In the genomic region with DNA sequence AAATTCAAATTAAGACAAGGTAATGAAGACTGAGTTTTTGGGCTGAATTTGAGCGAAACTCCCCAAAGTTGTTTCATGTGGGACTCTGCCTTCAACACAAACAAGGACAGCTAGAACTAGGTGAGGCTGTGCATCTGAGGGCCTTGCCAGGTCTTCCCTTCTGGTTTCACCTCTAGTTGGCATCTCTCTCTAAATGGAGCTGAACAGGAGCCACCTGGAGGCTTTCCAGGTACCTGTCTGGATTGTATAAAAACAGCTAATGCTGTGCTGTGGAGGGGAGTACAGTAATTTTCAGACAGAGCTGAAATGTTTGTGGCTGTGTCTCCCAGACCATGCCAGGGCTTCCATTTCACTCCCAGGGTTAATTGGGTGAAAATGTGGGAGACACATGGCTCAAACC, we compare ENCODE assay signal across 25 cellular contexts. TPM values are rescaled to one million over a fixed set of nuclear protein-coding genes. Genes with fewer than 3 reads are reported as not detected.
A peak's percentile ranks its signal among the peaks of the same experiment; 100 is the strongest.
DNase-seq lines count a peak whose midpoint lies in the region; ATAC-seq and TF ChIP-seq lines count a peak whose summit lies in the region.
"Had no signal": no experiment of that assay in that cellular context is flagged by ENCODE, and none has a peak within 500 bp of the region (broad histone marks: within the 10 kb centered on the region; RNA-seq: fewer than 3 reads in every experiment).

No MANE protein-coding gene starts in this region.

- H4K20me1 ChIP-seq in PC-3 (ENCODE audit: low read length), result no peaks in the 10 kb centered on the region

- peaks cover 27% of the 10 kb centered on the region for H3K4me1 ChIP-seq in PC-3 (ENCODE audit: insufficient read depth, low read length)

- H3K4me2 ChIP-seq in PC-3 (ENCODE audit: low read length), result no peak overlapping the region
- H3K4me2 ChIP-seq: A549 had no signal

- H3K9me2 ChIP-seq in PC-3 (replicated peaks; ENCODE audit: low read length), result no peaks in the 10 kb centered on the region

- H3K4me3 ChIP-seq in PC-3 (ENCODE audit: low read length), result no peak overlapping the region
- H3K4me3 ChIP-seq: A549, K562, lower lobe of right lung, spleen had no signal

- no peaks in the 10 kb centered on the region for H3K79me2 ChIP-seq in PC-3 (ENCODE audit: low read length)

- no peak for ATAC-seq in PC-3
- no peak for ATAC-seq in GM18868 (IDR thresholded peaks at IDR 0.05; ENCODE audit: unreplicated experiment)
- ATAC-seq: A549, K562, lower lobe of right lung, Panc1 had no signal

- no peaks in the 10 kb centered on the region for H3K9me3 ChIP-seq in PC-3 (ENCODE audit: low read length)
- H3K9me3 ChIP-seq: A549, lower lobe of right lung, spleen had no signal

- intact Hi-C loops in PC-3 (cut with micrococcal nuclease), result no loop called here

- H3F3A ChIP-seq in PC-3 (ENCODE audit: low read length, unreplicated experiment), result peaks cover 7% of the 10 kb centered on the region

- no peak overlapping the region for H3K27ac ChIP-seq in PC-3 (ENCODE audit: low read length)
- H3K27ac ChIP-seq: A549, brain microvascular endothelial cell, HL-60, lower lobe of right lung, spleen, WERI-Rb-1 had no signal

- DNase-seq in NCI-H526 (lab: John Stamatoyannopoulos, UW), result peak; percentile 6 to 50
- DNase-seq in NCI-H526 treated with DMSO at 0.1 percent for 48 hours (lab: John Stamatoyannopoulos, UW), result no peak
- DNase-seq in PC-3, result peak; percentile 27
- DNase-seq in islet precursor cell, result peak; percentile 54
- DNase-seq in activated CD4-positive, alpha-beta T cell treated with anti-CD3 and anti-CD28 coated beads, Interleukin-2, amount 50 U/mL, for 4 hours, result no peak
- no peak for DNase-seq in DMS 273 (lab: John Stamatoyannopoulos, UW; ENCODE audit: unreplicated experiment)
- no peak for DNase-seq in nucleus accumbens (lab: John Stamatoyannopoulos, UW)
- DNase-seq: activated CD4-positive, alpha-beta T cell treated with anti-CD3 and anti-CD28 coated beads, Interleukin-2, amount 50 U/mL, for 48 hours; activated effector memory CD4-positive, alpha-beta T cell treated with anti-CD3 and anti-CD28 coated beads, Interleukin-2, amount 50 U/mL, for 16 hours; brain microvascular endothelial cell; COR-L47; cortex of kidney; EL; lower lobe of right lung; NCI-H2107; NCI-H524 treated with DMSO at 0.1 percent for 48 hours; spleen; stimulated activated CD4-positive, alpha-beta T cell treated with anti-CD3 and anti-CD28 coated beads, Interleukin-4, amount 100 ng/mL, for 4 hours; T-helper 2 cell; WERI-Rb-1 had no signal

- no peak overlapping the region for H2AFZ ChIP-seq in PC-3 (ENCODE audit: low read length)

- H3K36me3 ChIP-seq in PC-3 (ENCODE audit: low read depth, low read length), result no peaks in the 10 kb centered on the region
- H3K36me3 ChIP-seq: brain microvascular endothelial cell, lower lobe of right lung, spleen, WERI-Rb-1 had no signal

- H3K27me3 ChIP-seq in PC-3 (ENCODE audit: low read length), result no peaks in the 10 kb centered on the region
- H3K27me3 ChIP-seq: brain microvascular endothelial cell, spleen had no signal

- POLR2A ChIA-PET in PC-3 (lab: Charles Lee; ENCODE audit: unreplicated experiment), result no interaction called here

- CTCF ChIA-PET in PC-3 (lab: Charles Lee), result interaction anchor here (0.6 to 0.7 kb wide), 2 partner anchors 28 to 62 kb away, joined by 3 read pairs; no protein-coding TSS in a partner anchor

- TF ChIP-seq CTCF in PC-3 (conservative IDR thresholded peaks at IDR 0.05; ENCODE audit: low read depth, low read length), result no peak

- no TSS peak for BruUV-seq in PC-3 (replicated peaks; lab: Mats Ljungman, UMichigan)

- H3K9ac ChIP-seq in PC-3 (ENCODE audit: low read length), result no peak overlapping the region

RNA-seq across cellular contexts. Expression of gene TRIM71, which starts 27.1 kb away (rescaled TPM):
- total RNA-seq in PC-3 (2014; rRNA removed), result 0.11 and 0.17 TPM in 2 replicates

Comparison
In these comparisons a context has a peak if more than half of its experiments do, and no peak if none do; other contexts are left out.
1. DNase-seq: peak in NCI-H526 (2 of 2), PC-3 (single experiment) and islet precursor cell (single experiment); none in NCI-H526 treated with DMSO at 0.1 percent for 48 hours (single experiment), activated CD4-positive, alpha-beta T cell treated with anti-CD3 and anti-CD28 coated beads, Interleukin-2, amount 50 U/mL, for 4 hours (0 of 2), DMS 273 (single experiment) and nucleus accumbens (0 of 56).